In genomic region chr15:95279277-95280019, GRCh38 we compare ENCODE assay signal across 17 cellular contexts.
DNase-seq lines count a peak whose midpoint lies in the region; ATAC-seq and TF ChIP-seq lines count a peak whose summit lies in the region.
"Had no signal": no experiment of that assay in that cellular context is flagged by ENCODE, and none has a peak within 500 bp of the region (broad histone marks: within the 10 kb centered on the region; RNA-seq: fewer than 3 reads in every experiment).

No MANE protein-coding gene starts in this region.

- TF ChIP-seq EP300 in tibial nerve (IDR thresholded peaks at IDR 0.05), result no peak

- peak; percentile 50 for ATAC-seq in sciatic nerve
- no peak for ATAC-seq in GM18870 (IDR thresholded peaks at IDR 0.05; ENCODE audit: unreplicated experiment)
- ATAC-seq in GM19351 (IDR thresholded peaks at IDR 0.05; ENCODE audit: unreplicated experiment), result no peak

- no peak overlapping the region for H3K4me3 Mint-ChIP-seq in activated T-cell treated with anti-CD3 and anti-CD28 coated beads, Interleukin-2, amount 50 U/mL, for 24 hours

- H3K27me3 Mint-ChIP-seq in activated T-cell treated with anti-CD3 and anti-CD28 coated beads, Interleukin-2, amount 50 U/mL, for 24 hours, result peaks cover 21% of the 10 kb centered on the region

- no peaks in the 10 kb centered on the region for H3K27me3 ChIP-seq in Peyer's patch
- no peaks in the 10 kb centered on the region for H3K27me3 ChIP-seq in esophagus squamous epithelium
- H3K27me3 ChIP-seq in tibial nerve, result no peaks in the 10 kb centered on the region

- intact Hi-C loops in esophagus squamous epithelium (cut with DNase I), result no loop called here
- intact Hi-C loops in sciatic nerve (cut with DNase I), result no loop called here

- no peak for DNase-seq in Peyer's patch
- DNase-seq in esophagus squamous epithelium (lab: John Stamatoyannopoulos, UW), result no peak
- no peak for DNase-seq in sciatic nerve (ENCODE audit: low spot score)
- DNase-seq in tibial nerve (ENCODE audit: low spot score in 2 of 2), result no peak
- DNase-seq in cerebellar cortex (ENCODE audit: low spot score), result no peak
- no peak for DNase-seq in activated T-cell treated with anti-CD3 and anti-CD28 coated beads, Interleukin-2, amount 50 U/mL, for 24 hours
- DNase-seq: Caco-2, DMS53, NCI-H1417, NCI-H1930, NCI-H2171, NCI-H446 treated with DMSO at 0.1 percent for 48 hours, NCI-H774 had no signal

- no peaks in the 10 kb centered on the region for H3K9me3 ChIP-seq in Peyer's patch
- H3K9me3 ChIP-seq in esophagus squamous epithelium, result no peaks in the 10 kb centered on the region
- no peaks in the 10 kb centered on the region for H3K9me3 ChIP-seq in tibial nerve
- H3K9me3 ChIP-seq: Caco-2, HAP-1 had no signal

- H3K4me3 ChIP-seq in Peyer's patch (no peak overlapping the region), esophagus squamous epithelium (no peak overlapping the region), tibial nerve (no peak overlapping the region)
- H3K4me3 ChIP-seq: HAP-1 had no signal

- H3K27ac ChIP-seq in Peyer's patch, result peak overlapping the region in 3 of 4 donors; percentile 41 to 74 (median 71)
- H3K27ac ChIP-seq in esophagus squamous epithelium, result peak overlapping the region in 3 of 4 donors; percentile 42 to 83 (median 69)
- peak overlapping the region in 3 of 4 donors; percentile 38 to 84 (median 60) for H3K27ac ChIP-seq in tibial nerve

- TF ChIP-seq POLR2A in Peyer's patch (IDR thresholded peaks at IDR 0.05) (no peak), esophagus squamous epithelium (IDR thresholded peaks at IDR 0.05) (no peak), tibial nerve (IDR thresholded peaks at IDR 0.05) (no peak)

- 64 to 84% methylated on average over 8 of the region's 8 CpGs for WGBS in esophagus squamous epithelium, 2 donors
- WGBS in tibial nerve, 2 donors, result 68 to 71% methylated on average over 8 of the region's 8 CpGs

- no peak overlapping the region for H3K27ac Mint-ChIP-seq in activated T-cell treated with anti-CD3 and anti-CD28 coated beads, Interleukin-2, amount 50 U/mL, for 24 hours
- H3K27ac Mint-ChIP-seq: IgD-negative memory B cell had no signal

- TF ChIP-seq CTCF in Peyer's patch (IDR thresholded peaks at IDR 0.05) (no peak), esophagus squamous epithelium (IDR thresholded peaks at IDR 0.05) (no peak), tibial nerve (IDR thresholded peaks at IDR 0.05) (no peak)

- no peaks in the 10 kb centered on the region for H3K9me3 Mint-ChIP-seq in activated T-cell treated with anti-CD3 and anti-CD28 coated beads, Interleukin-2, amount 50 U/mL, for 24 hours

- H3K4me1 ChIP-seq in Peyer's patch, result no peaks in the 10 kb centered on the region
- H3K4me1 ChIP-seq in esophagus squamous epithelium, result peaks cover 0 to 10% (median 4%) of the 10 kb centered on the region in 3 donors
- peaks cover 0 to 66% (median 14%) of the 10 kb centered on the region in 4 donors for H3K4me1 ChIP-seq in tibial nerve
- H3K4me1 ChIP-seq: Caco-2, HAP-1 had no signal

- H3K4me1 Mint-ChIP-seq in activated T-cell treated with anti-CD3 and anti-CD28 coated beads, Interleukin-2, amount 50 U/mL, for 24 hours (ENCODE audit: low read depth), result peaks cover 1% of the 10 kb centered on the region
- H3K4me1 Mint-ChIP-seq: IgD-negative memory B cell had no signal

- H3K36me3 ChIP-seq in Peyer's patch (no peaks in the 10 kb centered on the region), esophagus squamous epithelium (no peaks in the 10 kb centered on the region), tibial nerve (no peaks in the 10 kb centered on the region)
- H3K36me3 ChIP-seq: HAP-1 had no signal

- no peaks in the 10 kb centered on the region for H3K36me3 Mint-ChIP-seq in activated T-cell treated with anti-CD3 and anti-CD28 coated beads, Interleukin-2, amount 50 U/mL, for 24 hours (ENCODE audit: low read depth)
- H3K36me3 Mint-ChIP-seq: IgD-negative memory B cell had no signal
